ENCODE assay signal across 1 cellular context in genomic region chr3:197854596-197855343, GRCh38.
A peak's percentile ranks its signal among the peaks of the same experiment; 100 is the strongest.
TF ChIP-seq lines count a peak whose summit lies in the region.

No MANE protein-coding gene starts in this region.

TF ChIP-seq in WTC11, 78 proteins besides CTCF, POLR2A, EP300 and RAD21 (continued from another document and continues in another):
- no peak for TF ChIP-seq GRHL2 (CRISPR knock-in tag; IDR thresholded peaks at IDR 0.05; ENCODE audit: insufficient replicate concordance, severe bottlenecking)
- TF ChIP-seq MLX (CRISPR knock-in tag; IDR thresholded peaks at IDR 0.05) = no peak
- no peak for TF ChIP-seq ZMAT4 (CRISPR knock-in tag; IDR thresholded peaks at IDR 0.05)
- TF ChIP-seq ZNF512 (CRISPR knock-in tag; IDR thresholded peaks at IDR 0.05; ENCODE audit: borderline replicate concordance) = no peak
- TF ChIP-seq NR3C1 (CRISPR knock-in tag; conservative IDR thresholded peaks at IDR 0.05; ENCODE audit: low read depth) = no peak
- no peak for TF ChIP-seq GTF2I (CRISPR knock-in tag; conservative IDR thresholded peaks at IDR 0.05)
- TF ChIP-seq EMX1 (CRISPR knock-in tag; IDR thresholded peaks at IDR 0.05) = no peak
- no peak for TF ChIP-seq USF1 (CRISPR knock-in tag; IDR thresholded peaks at IDR 0.05)
- no peak for TF ChIP-seq ATF6 (CRISPR knock-in tag; IDR thresholded peaks at IDR 0.05)
- peak; percentile 86; the same call in 1 of the 2 replicates for TF ChIP-seq ZNF423 (CRISPR knock-in tag; IDR thresholded peaks at IDR 0.05)
- no peak for TF ChIP-seq CDX4 (CRISPR knock-in tag; IDR thresholded peaks at IDR 0.05; ENCODE audit: borderline replicate concordance)
- TF ChIP-seq SMAD4 (CRISPR knock-in tag; IDR thresholded peaks at IDR 0.05) = 0 out of 2 replicates have a peak, but pooled peaks have one; percentile 63
- no peak for TF ChIP-seq ESRRA (CRISPR knock-in tag; IDR thresholded peaks at IDR 0.05; ENCODE audit: borderline replicate concordance)
- no peak for TF ChIP-seq KAT7 (CRISPR knock-in tag; IDR thresholded peaks at IDR 0.05; ENCODE audit: borderline replicate concordance)
- TF ChIP-seq SMAD3 (CRISPR knock-in tag; IDR thresholded peaks at IDR 0.05; ENCODE audit: borderline replicate concordance) = peak; percentile 49; the same call in 1 of the 2 replicates
- no peak for TF ChIP-seq IRF2 (CRISPR knock-in tag; IDR thresholded peaks at IDR 0.05; ENCODE audit: borderline replicate concordance, low read depth)
- no peak for TF ChIP-seq RORB (CRISPR knock-in tag; IDR thresholded peaks at IDR 0.05)
- peak; percentile 85 for TF ChIP-seq FOXK1 (CRISPR knock-in tag; IDR thresholded peaks at IDR 0.05)
- no peak for TF ChIP-seq ZNF263 (CRISPR knock-in tag; IDR thresholded peaks at IDR 0.05; ENCODE audit: low read depth)
- 0 out of 2 replicates have a peak, but pooled peaks have one; percentile 58 for TF ChIP-seq ZNF232 (CRISPR knock-in tag; IDR thresholded peaks at IDR 0.05)
- TF ChIP-seq ZSCAN18 (CRISPR knock-in tag; IDR thresholded peaks at IDR 0.05) = no peak
- no peak for TF ChIP-seq NR1H2 (CRISPR knock-in tag; IDR thresholded peaks at IDR 0.05)
- no peak for TF ChIP-seq NFATC4 (CRISPR knock-in tag; IDR thresholded peaks at IDR 0.05)
- peak; percentile 96; the same call in 1 of the 2 replicates for TF ChIP-seq FOXP4 (CRISPR knock-in tag; IDR thresholded peaks at IDR 0.05)
- TF ChIP-seq FOXP1 (CRISPR knock-in tag; IDR thresholded peaks at IDR 0.05; ENCODE audit: borderline replicate concordance) = no peak
- no peak for TF ChIP-seq E2F1 (CRISPR knock-in tag; IDR thresholded peaks at IDR 0.05)
- TF ChIP-seq HMGA2 (CRISPR knock-in tag; IDR thresholded peaks at IDR 0.05) = no peak
- no peak for TF ChIP-seq NR2C2 (CRISPR knock-in tag; IDR thresholded peaks at IDR 0.05)
- no peak for TF ChIP-seq MXD4 (CRISPR knock-in tag; IDR thresholded peaks at IDR 0.05; ENCODE audit: borderline replicate concordance)
- no peak; the same call in 1 of the 2 replicates for TF ChIP-seq TEAD4 (CRISPR knock-in tag; IDR thresholded peaks at IDR 0.05)
- TF ChIP-seq ELF4 (CRISPR knock-in tag; IDR thresholded peaks at IDR 0.05; ENCODE audit: low read depth) = no peak
- TF ChIP-seq GABPB1 (CRISPR knock-in tag; IDR thresholded peaks at IDR 0.05) = no peak
- TF ChIP-seq ATF2 (CRISPR knock-in tag; IDR thresholded peaks at IDR 0.05; ENCODE audit: borderline replicate concordance, low read depth) = no peak
- no peak for TF ChIP-seq OVOL2 (CRISPR knock-in tag; IDR thresholded peaks at IDR 0.05; ENCODE audit: borderline replicate concordance)
- no peak for TF ChIP-seq ZNF121 (CRISPR knock-in tag; IDR thresholded peaks at IDR 0.05)
- no peak for TF ChIP-seq JAZF1 (CRISPR knock-in tag; IDR thresholded peaks at IDR 0.05)
- TF ChIP-seq STAT6 (CRISPR knock-in tag; conservative IDR thresholded peaks at IDR 0.05; ENCODE audit: low read depth) = no peak
- peak; percentile 99 for TF ChIP-seq TEAD1 (CRISPR knock-in tag; IDR thresholded peaks at IDR 0.05)
- TF ChIP-seq ATF3 (CRISPR knock-in tag; conservative IDR thresholded peaks at IDR 0.05) = peak; percentile 87
- TF ChIP-seq TP53 (CRISPR knock-in tag; IDR thresholded peaks at IDR 0.05) = no peak
- TF ChIP-seq ZNF425 (CRISPR knock-in tag; conservative IDR thresholded peaks at IDR 0.05) = no peak
- TF ChIP-seq NFYB (CRISPR knock-in tag; conservative IDR thresholded peaks at IDR 0.05; ENCODE audit: low read depth) = no peak
- no peak for TF ChIP-seq ZBTB21 (CRISPR knock-in tag; IDR thresholded peaks at IDR 0.05; ENCODE audit: borderline replicate concordance)
- TF ChIP-seq E2F4 (CRISPR knock-in tag; IDR thresholded peaks at IDR 0.05; ENCODE audit: borderline replicate concordance, low read depth) = no peak
